In genomic region chr4:102808009-102808408, GRCh38 we compare ENCODE assay signal across 26 cellular contexts. TPM values are rescaled to one million over a fixed set of nuclear protein-coding genes. Genes with fewer than 3 reads are reported as not detected.
A peak's percentile ranks its signal among the peaks of the same experiment; 100 is the strongest.
DNase-seq lines count a peak whose midpoint lies in the region; ATAC-seq, FAIRE-seq and TF ChIP-seq lines count a peak whose summit lies in the region.
"Had no signal": no experiment of that assay in that cellular context is flagged by ENCODE, and none has a peak within 500 bp of the region (broad histone marks: within the 10 kb centered on the region; RNA-seq: fewer than 3 reads in every experiment).

No MANE protein-coding gene starts in this region.

- H3K27me3 ChIP-seq in mammary epithelial cell (ENCODE audit: insufficient read depth, low read length) (no peaks in the 10 kb centered on the region), skeletal muscle tissue (ENCODE audit: control insufficient read depth in 3 of 3, insufficient read depth in 3 of 3, low read length in 3 of 3) (no peaks in the 10 kb centered on the region)
- H3K27me3 ChIP-seq: dorsolateral prefrontal cortex, vagina had no signal

- H3K9ac ChIP-seq in mammary epithelial cell (ENCODE audit: insufficient read depth, low read length), result no peak overlapping the region
- H3K9ac ChIP-seq in skeletal muscle tissue (ENCODE audit: low read depth in 1 of 3, low read length in 3 of 3), result peak overlapping the region in 2 of 3 donors; percentile 45 to 47

- peaks cover 44% of the 10 kb centered on the region for H3K4me1 Mint-ChIP-seq in MCF 10A (ENCODE audit: insufficient read depth, unreplicated experiment)
- H3K4me1 Mint-ChIP-seq in central memory CD8-positive, alpha-beta T cell, result peaks cover 66% of the 10 kb centered on the region

- CTCF ChIA-PET in MCF 10A (lab: Yijun Ruan, JAX), result no interaction called here
- CTCF ChIA-PET in mammary epithelial cell (lab: Charles Lee; ENCODE audit: low non-redundant PET), result no interaction called here

- H3K27ac ChIP-seq in mammary epithelial cell (ENCODE audit: insufficient read depth, low read depth, low read length), result no peak overlapping the region
- H3K27ac ChIP-seq in skeletal muscle tissue (ENCODE audit: low read depth, low read length), result peak overlapping the region; percentile 71
- H3K27ac ChIP-seq: C4-2B, vagina had no signal

- peak; percentile 48 for FAIRE-seq in GM19239 (lab: Jason Lieb, UNC)
- FAIRE-seq: astrocyte, endothelial cell of umbilical vein had no signal

- POLR2A ChIA-PET in MCF 10A (lab: Yijun Ruan, JAX), result no interaction called here

- peak overlapping the region; percentile 88 for H3K27ac Mint-ChIP-seq in MCF 10A (ENCODE audit: low read depth, unreplicated experiment)
- H3K27ac Mint-ChIP-seq in central memory CD8-positive, alpha-beta T cell (ENCODE audit: low read depth), result peak overlapping the region; percentile 22
- H3K27ac Mint-ChIP-seq: activated naive CD4-positive, alpha-beta T cell treated with anti-CD3 and anti-CD28 coated beads, Interleukin-2, amount 10 ng/mL, durations not matched to agents 7 days and 5 days; stimulated activated memory B cell treated with anti-CD40 and anti-IgM and Interleukin-4, amounts not matched to agents 10 μg/mL and 1 μg/mL and 100 μg/mL, for 72 hours had no signal

- intact Hi-C loops in MCF 10A (cut with micrococcal nuclease) (no loop called here), mammary epithelial cell (cut with micrococcal nuclease) (no loop called here)

- BruUV-seq in MCF 10A (replicated peaks; lab: Mats Ljungman, UMichigan) (no TSS peak), mammary epithelial cell (replicated peaks; lab: Mats Ljungman, UMichigan) (no TSS peak)

- no peak for ATAC-seq in central memory CD8-positive, alpha-beta T cell (replicated peaks; ENCODE audit: extremely low read depth, poor library complexity, severe bottlenecking)
- no peak for ATAC-seq in GM18519 (IDR thresholded peaks at IDR 0.05; ENCODE audit: low FRiP score, unreplicated experiment)
- no peak for ATAC-seq in HG03095 (IDR thresholded peaks at IDR 0.05; ENCODE audit: unreplicated experiment)
- ATAC-seq: stimulated activated memory B cell treated with anti-CD40 and anti-IgM and Interleukin-4, amounts not matched to agents 10 μg/mL and 1 μg/mL and 100 μg/mL, for 72 hours; WTC11 had no signal

- DNase-seq in MCF 10A (ENCODE audit: unreplicated experiment) (no peak), mammary epithelial cell (no peak), GM19239 (ENCODE audit: insufficient read length, low spot score) (no peak), Kasumi-1 (lab: John Stamatoyannopoulos, UW) (no peak)
- no peak for DNase-seq in central memory CD8-positive, alpha-beta T cell (ENCODE audit: low spot score in 2 of 2)
- DNase-seq: activated CD4-positive, alpha-beta T cell treated with anti-CD3 and anti-CD28 coated beads, Interleukin-2, amount 50 U/mL, for 48 hours; activated naive CD4-positive, alpha-beta T cell treated with anti-CD3 and anti-CD28 coated beads, Interleukin-2, amount 10 ng/mL, durations not matched to agents 7 days and 5 days; central memory CD4-positive, alpha-beta T cell; dorsolateral prefrontal cortex; IMR-90; NCI-H1105; NCI-H1930; NCI-H2227 treated with DMSO at 0.1 percent for 48 hours; NCI-H774; nucleus accumbens; OCI-M1; SW 1271 had no signal

- H3K4me3 Mint-ChIP-seq in MCF 10A (ENCODE audit: unreplicated experiment), result no peak overlapping the region
- H3K4me3 Mint-ChIP-seq in central memory CD8-positive, alpha-beta T cell, result no peak overlapping the region
- H3K4me3 Mint-ChIP-seq: activated naive CD4-positive, alpha-beta T cell treated with anti-CD3 and anti-CD28 coated beads, Interleukin-2, amount 10 ng/mL, durations not matched to agents 7 days and 5 days; stimulated activated memory B cell treated with anti-CD40 and anti-IgM and Interleukin-4, amounts not matched to agents 10 μg/mL and 1 μg/mL and 100 μg/mL, for 72 hours; WTC11 had no signal

- H3K9me3 Mint-ChIP-seq in MCF 10A (ENCODE audit: unreplicated experiment), result no peaks in the 10 kb centered on the region
- no peaks in the 10 kb centered on the region for H3K9me3 Mint-ChIP-seq in central memory CD8-positive, alpha-beta T cell
- H3K9me3 Mint-ChIP-seq: activated naive CD4-positive, alpha-beta T cell treated with anti-CD3 and anti-CD28 coated beads, Interleukin-2, amount 10 ng/mL, durations not matched to agents 7 days and 5 days; stimulated activated memory B cell treated with anti-CD40 and anti-IgM and Interleukin-4, amounts not matched to agents 10 μg/mL and 1 μg/mL and 100 μg/mL, for 72 hours; WTC11 had no signal

- dilution Hi-C loops in mammary epithelial cell (cut with HindIII; ENCODE audit: low sequenced_read_pairs), result no loop called here

- H2AFZ ChIP-seq in mammary epithelial cell (ENCODE audit: low read depth, low read length), result no peak overlapping the region

- H3K9me3 ChIP-seq in mammary epithelial cell (replicated peaks; ENCODE audit: insufficient read depth, low read length), result no peaks in the 10 kb centered on the region
- H3K9me3 ChIP-seq in skeletal muscle tissue (ENCODE audit: control insufficient read depth in 3 of 3, low read length in 3 of 3), result no peaks in the 10 kb centered on the region
- H3K9me3 ChIP-seq: vagina had no signal

- no peaks in the 10 kb centered on the region for H3K27me3 Mint-ChIP-seq in MCF 10A (ENCODE audit: insufficient read depth, unreplicated experiment)
- H3K27me3 Mint-ChIP-seq in central memory CD8-positive, alpha-beta T cell, result no peaks in the 10 kb centered on the region
- H3K27me3 Mint-ChIP-seq: activated naive CD4-positive, alpha-beta T cell treated with anti-CD3 and anti-CD28 coated beads, Interleukin-2, amount 10 ng/mL, durations not matched to agents 7 days and 5 days; stimulated activated memory B cell treated with anti-CD40 and anti-IgM and Interleukin-4, amounts not matched to agents 10 μg/mL and 1 μg/mL and 100 μg/mL, for 72 hours had no signal

- in situ Hi-C loops in mammary epithelial cell (cut with MboI; ENCODE audit: low sequenced_read_pairs in 2 of 2), result no loop called here

- H3K36me3 ChIP-seq in mammary epithelial cell (ENCODE audit: insufficient read depth, low read length) (peaks cover 36% of the 10 kb centered on the region), skeletal muscle tissue (ENCODE audit: control insufficient read depth in 3 of 3, insufficient read depth in 3 of 3, low read length in 3 of 3) (peaks cover 0 to 20% (median 0%) of the 10 kb centered on the region in 3 donors)

- no peak overlapping the region for H3K4me2 ChIP-seq in mammary epithelial cell (ENCODE audit: insufficient read depth, low read depth, low read length)

- H3K4me3 ChIP-seq in mammary epithelial cell (replicated peaks in 1 of 3; ENCODE audit: insufficient read depth in 1 of 3, low read depth in 2 of 3, low read length in 3 of 3) (no peak overlapping the region), skeletal muscle tissue (ENCODE audit: low read length in 3 of 3) (no peak overlapping the region)
- H3K4me3 ChIP-seq: vagina had no signal

- peaks cover 96% of the 10 kb centered on the region for H3K36me3 Mint-ChIP-seq in MCF 10A (ENCODE audit: insufficient read depth, unreplicated experiment)
- H3K36me3 Mint-ChIP-seq in central memory CD8-positive, alpha-beta T cell (ENCODE audit: insufficient read depth), result peaks cover 75% of the 10 kb centered on the region

- H3K4me1 ChIP-seq in mammary epithelial cell (ENCODE audit: insufficient read depth, low read length) (peaks cover 11% of the 10 kb centered on the region), skeletal muscle tissue (ENCODE audit: control insufficient read depth in 3 of 3, insufficient read depth in 3 of 3, low read length in 3 of 3) (peaks cover 19 to 39% (median 25%) of the 10 kb centered on the region in 3 donors)

- peaks cover 100% of the 10 kb centered on the region for H3K79me2 ChIP-seq in mammary epithelial cell (ENCODE audit: insufficient read depth, low read length)

- peaks cover 4% of the 10 kb centered on the region for H4K20me1 ChIP-seq in mammary epithelial cell (ENCODE audit: insufficient read depth, low read length)

- WGBS in mammary epithelial cell (ENCODE audit: low coverage, missing lambda C conversion rate), result 82% methylated on average over 2 of the region's 2 CpGs

- TF ChIP-seq CTCF in MCF 10A (IDR thresholded peaks at IDR 0.05; ENCODE audit: unreplicated experiment), result no peak
- TF ChIP-seq CTCF in mammary epithelial cell (conservative IDR thresholded peaks at IDR 0.05 in 1 of 2, IDR thresholded peaks at IDR 0.05 in 1 of 2; ENCODE audit: extremely low read depth in 1 of 2, insufficient read depth in 1 of 2, low read depth in 1 of 2, low read length in 2 of 2), result no peak

RNA-seq across cellular contexts. Expression of gene UBE2D3, which starts 19.3 kb away (rescaled TPM):
- 505 and 547 TPM in 2 replicates for total RNA-seq in MCF 10A (2022)
- total RNA-seq in mammary epithelial cell, result 100 to 1,000 TPM; 338 to 352 TPM
- 311 TPM for polyA plus RNA-seq in mammary epithelial cell
- polyA minus RNA-seq in mammary epithelial cell, result 367 TPM
- total RNA-seq in skeletal muscle tissue, result 246 TPM

RNA-seq across cellular contexts. Expression of gene MANBA, which starts 47.2 kb away (rescaled TPM):
- total RNA-seq in MCF 10A (2022), result 11.2 and 13.2 TPM in 2 replicates
- 10 to 100 TPM; 21.6 to 44.0 TPM for total RNA-seq in mammary epithelial cell
- polyA plus RNA-seq in mammary epithelial cell, result 8.2 TPM
- polyA minus RNA-seq in mammary epithelial cell, result 20.1 TPM
- total RNA-seq in skeletal muscle tissue, result 27.7 TPM
